ENCODE assay signal across 2 cellular contexts in the genomic region with DNA sequence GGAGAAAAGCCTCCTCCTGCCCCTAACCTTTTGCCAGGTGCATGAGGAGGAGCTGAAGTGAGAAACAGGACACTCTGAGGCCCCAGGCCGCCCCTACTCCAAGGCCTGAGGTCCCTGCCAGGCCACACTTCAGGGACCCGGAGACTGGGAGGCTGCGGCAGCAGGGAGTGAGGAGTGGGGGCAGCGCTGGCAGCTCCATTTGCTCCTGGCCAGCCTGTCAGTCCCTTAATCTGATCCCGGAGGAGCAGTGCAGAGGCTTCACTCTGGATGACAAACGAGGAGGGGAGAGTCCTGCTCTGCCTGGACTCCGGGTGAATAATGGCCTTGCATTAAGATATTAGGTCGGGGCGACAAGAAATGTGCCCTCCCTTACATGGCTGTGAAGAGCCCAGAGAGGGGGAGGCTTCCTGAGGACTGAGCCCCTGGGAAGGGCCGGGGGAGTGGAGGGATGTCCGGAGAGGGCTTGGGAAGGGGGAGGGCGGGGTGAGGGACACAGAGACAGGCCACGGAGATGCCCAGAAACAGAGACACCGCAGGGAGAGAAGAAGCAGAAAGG.
TF ChIP-seq lines count a peak whose summit lies in the region.

No MANE protein-coding gene starts in this region.

TF ChIP-seq in GM23338, 12 proteins besides CTCF, POLR2A, EP300 and RAD21 (continues in another document):
- TF ChIP-seq, protein P1, sequence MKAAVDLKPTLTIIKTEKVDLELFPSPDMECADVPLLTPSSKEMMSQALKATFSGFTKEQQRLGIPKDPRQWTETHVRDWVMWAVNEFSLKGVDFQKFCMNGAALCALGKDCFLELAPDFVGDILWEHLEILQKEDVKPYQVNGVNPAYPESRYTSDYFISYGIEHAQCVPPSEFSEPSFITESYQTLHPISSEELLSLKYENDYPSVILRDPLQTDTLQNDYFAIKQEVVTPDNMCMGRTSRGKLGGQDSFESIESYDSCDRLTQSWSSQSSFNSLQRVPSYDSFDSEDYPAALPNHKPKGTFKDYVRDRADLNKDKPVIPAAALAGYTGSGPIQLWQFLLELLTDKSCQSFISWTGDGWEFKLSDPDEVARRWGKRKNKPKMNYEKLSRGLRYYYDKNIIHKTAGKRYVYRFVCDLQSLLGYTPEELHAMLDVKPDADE (IDR thresholded peaks at IDR 0.05): no peak
- TF ChIP-seq JUNB (IDR thresholded peaks at IDR 0.05; ENCODE audit: unreplicated experiment) (no peak), STAT1 (IDR thresholded peaks at IDR 0.05; ENCODE audit: unreplicated experiment) (no peak), EZH2phosphoT487 (IDR thresholded peaks at IDR 0.05; ENCODE audit: unreplicated experiment) (no peak), POLR2AphosphoS5 (IDR thresholded peaks at IDR 0.05; ENCODE audit: low read depth) (no peak), NANOG (IDR thresholded peaks at IDR 0.05; ENCODE audit: borderline replicate concordance) (no peak), EZH2 (IDR thresholded peaks at IDR 0.05; ENCODE audit: low read depth, unreplicated experiment) (no peak), ZNF114 (CRISPR knock-in tag; IDR thresholded peaks at IDR 0.05) (no peak)
- TF ChIP-seq, protein P2, sequence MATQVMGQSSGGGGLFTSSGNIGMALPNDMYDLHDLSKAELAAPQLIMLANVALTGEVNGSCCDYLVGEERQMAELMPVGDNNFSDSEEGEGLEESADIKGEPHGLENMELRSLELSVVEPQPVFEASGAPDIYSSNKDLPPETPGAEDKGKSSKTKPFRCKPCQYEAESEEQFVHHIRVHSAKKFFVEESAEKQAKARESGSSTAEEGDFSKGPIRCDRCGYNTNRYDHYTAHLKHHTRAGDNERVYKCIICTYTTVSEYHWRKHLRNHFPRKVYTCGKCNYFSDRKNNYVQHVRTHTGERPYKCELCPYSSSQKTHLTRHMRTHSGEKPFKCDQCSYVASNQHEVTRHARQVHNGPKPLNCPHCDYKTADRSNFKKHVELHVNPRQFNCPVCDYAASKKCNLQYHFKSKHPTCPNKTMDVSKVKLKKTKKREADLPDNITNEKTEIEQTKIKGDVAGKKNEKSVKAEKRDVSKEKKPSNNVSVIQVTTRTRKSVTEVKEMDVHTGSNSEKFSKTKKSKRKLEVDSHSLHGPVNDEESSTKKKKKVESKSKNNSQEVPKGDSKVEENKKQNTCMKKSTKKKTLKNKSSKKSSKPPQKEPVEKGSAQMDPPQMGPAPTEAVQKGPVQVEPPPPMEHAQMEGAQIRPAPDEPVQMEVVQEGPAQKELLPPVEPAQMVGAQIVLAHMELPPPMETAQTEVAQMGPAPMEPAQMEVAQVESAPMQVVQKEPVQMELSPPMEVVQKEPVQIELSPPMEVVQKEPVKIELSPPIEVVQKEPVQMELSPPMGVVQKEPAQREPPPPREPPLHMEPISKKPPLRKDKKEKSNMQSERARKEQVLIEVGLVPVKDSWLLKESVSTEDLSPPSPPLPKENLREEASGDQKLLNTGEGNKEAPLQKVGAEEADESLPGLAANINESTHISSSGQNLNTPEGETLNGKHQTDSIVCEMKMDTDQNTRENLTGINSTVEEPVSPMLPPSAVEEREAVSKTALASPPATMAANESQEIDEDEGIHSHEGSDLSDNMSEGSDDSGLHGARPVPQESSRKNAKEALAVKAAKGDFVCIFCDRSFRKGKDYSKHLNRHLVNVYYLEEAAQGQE (IDR thresholded peaks at IDR 0.05; ENCODE audit: unreplicated experiment): no peak

TF ChIP-seq in SK-N-SH, 30 proteins besides CTCF, POLR2A, EP300 and RAD21:
- TF ChIP-seq GATA2 (CRISPR knock-in tag; IDR thresholded peaks at IDR 0.05) (peak; percentile 64), NFIC (IDR thresholded peaks at IDR 0.05; ENCODE audit: borderline replicate concordance) (no peak)
